10 cellular contexts compared by ENCODE assay signal in genomic region chr11:95711162-95711944, GRCh38.
DNase-seq lines count a peak whose midpoint lies in the region; ATAC-seq and TF ChIP-seq lines count a peak whose summit lies in the region.
"Had no signal": no experiment of that assay in that cellular context is flagged by ENCODE, and none has a peak within 500 bp of the region (broad histone marks: within the 10 kb centered on the region; RNA-seq: fewer than 3 reads in every experiment).

No MANE protein-coding gene starts in this region.

- H3K4me3 ChIP-seq in GM23338, result no peak overlapping the region

- H4K20me1 ChIP-seq in GM23338 (replicated peaks; ENCODE audit: insufficient read depth), result no peaks in the 10 kb centered on the region

- POLR2A ChIA-PET in activated CD8-positive, alpha-beta T cell treated with anti-CD3 and anti-CD28 coated beads for 36 hours (lab: Charles Lee), result interaction anchor here (0.6 to 1.4 kb wide), 5 partner anchors 9 to 424 kb away, joined by 3 to 4 read pairs (median 3); no protein-coding TSS in a partner anchor
- POLR2A ChIA-PET in activated CD8-positive, alpha-beta T cell treated with anti-CD3 and anti-CD28 coated beads, Interleukin-2, amount 10 ng/mL, durations not matched to agents 7 days and 5 days (lab: Charles Lee), result interaction anchor here (1.3 kb wide), 1 partner anchor 479 kb away, joined by 3 read pairs; no protein-coding TSS in a partner anchor
- POLR2A ChIA-PET in activated naive CD8-positive, alpha-beta T cell treated with anti-CD3 and anti-CD28 coated beads, Interleukin-2, amount 10 ng/mL, durations not matched to agents 7 days and 5 days (lab: Charles Lee), result no interaction called here

- CTCF ChIA-PET in activated CD8-positive, alpha-beta T cell treated with anti-CD3 and anti-CD28 coated beads for 36 hours (lab: Charles Lee), result interaction anchor here (0.6 to 15.3 kb wide), 7 partner anchors 12 to 643 kb away, joined by 3 to 294 read pairs (median 3); partner anchors contain the start of gene SESN3
- CTCF ChIA-PET in activated CD8-positive, alpha-beta T cell treated with anti-CD3 and anti-CD28 coated beads, Interleukin-2, amount 10 ng/mL, durations not matched to agents 7 days and 5 days (lab: Charles Lee), result interaction anchor here (0.8 to 15.2 kb wide), 8 partner anchors 31 to 555 kb away, joined by 3 to 362 read pairs (median 4); partner anchors contain the start of gene SESN3

- no peaks in the 10 kb centered on the region for H3F3A ChIP-seq in GM23338 (replicated peaks; ENCODE audit: low read depth)

- ATAC-seq in activated CD8-positive, alpha-beta T cell treated with anti-CD3 and anti-CD28 coated beads for 36 hours, result peak; percentile 44
- no peak for ATAC-seq in activated CD8-positive, alpha-beta T cell treated with anti-CD3 and anti-CD28 coated beads, Interleukin-2, amount 10 ng/mL, durations not matched to agents 7 days and 5 days
- ATAC-seq in HG02840 (IDR thresholded peaks at IDR 0.05; ENCODE audit: low FRiP score, unreplicated experiment) (peak; percentile 52), left cardiac atrium (no peak), GM23338 (no peak)
- ATAC-seq in activated naive CD8-positive, alpha-beta T cell treated with anti-CD3 and anti-CD28 coated beads, Interleukin-2, amount 10 ng/mL, durations not matched to agents 7 days and 5 days (ENCODE audit: low read depth), result no peak

- H3K27ac Mint-ChIP-seq in activated CD8-positive, alpha-beta T cell treated with anti-CD3 and anti-CD28 coated beads for 36 hours, result peak overlapping the region; percentile 77
- H3K27ac Mint-ChIP-seq in activated CD8-positive, alpha-beta T cell treated with anti-CD3 and anti-CD28 coated beads, Interleukin-2, amount 10 ng/mL, durations not matched to agents 7 days and 5 days, result no peak overlapping the region
- H3K27ac Mint-ChIP-seq in activated naive CD8-positive, alpha-beta T cell treated with anti-CD3 and anti-CD28 coated beads, Interleukin-2, amount 10 ng/mL, durations not matched to agents 7 days and 5 days, result peak overlapping the region; percentile 44
- peak overlapping the region; percentile 85 for H3K27ac Mint-ChIP-seq in stimulated activated naive CD8-positive, alpha-beta T cell treated with anti-CD3 and anti-CD28 coated beads, Interleukin-15, Interleukin-2, amounts not matched to agents 100 ng/mL and 50 ng/mL, for 24 hours
- H3K27ac Mint-ChIP-seq in endothelial cell (ENCODE audit: unreplicated experiment), result no peak overlapping the region
- H3K27ac Mint-ChIP-seq in GM23338, result no peak overlapping the region

- no peaks in the 10 kb centered on the region for H3K4me1 ChIP-seq in GM23338 (ENCODE audit: insufficient read depth)

- TF ChIP-seq CTCF in activated CD8-positive, alpha-beta T cell treated with anti-CD3 and anti-CD28 coated beads for 36 hours (IDR thresholded peaks at IDR 0.05), result no peak
- TF ChIP-seq CTCF in endothelial cell (IDR thresholded peaks at IDR 0.05; ENCODE audit: unreplicated experiment) (no peak), GM23338 (conservative IDR thresholded peaks at IDR 0.05; ENCODE audit: low read depth in 2 of 2) (no peak)

- no peaks in the 10 kb centered on the region for H3K27me3 ChIP-seq in GM23338 (ENCODE audit: insufficient read depth)

- H3K79me2 ChIP-seq in GM23338 (replicated peaks; ENCODE audit: insufficient read depth), result no peaks in the 10 kb centered on the region

- H3K4me2 ChIP-seq in GM23338, result no peak overlapping the region

- H3K36me3 Mint-ChIP-seq in activated CD8-positive, alpha-beta T cell treated with anti-CD3 and anti-CD28 coated beads for 36 hours (ENCODE audit: low read depth), result no peaks in the 10 kb centered on the region
- no peaks in the 10 kb centered on the region for H3K36me3 Mint-ChIP-seq in activated CD8-positive, alpha-beta T cell treated with anti-CD3 and anti-CD28 coated beads, Interleukin-2, amount 10 ng/mL, durations not matched to agents 7 days and 5 days (ENCODE audit: low read depth)
- H3K36me3 Mint-ChIP-seq in activated naive CD8-positive, alpha-beta T cell treated with anti-CD3 and anti-CD28 coated beads, Interleukin-2, amount 10 ng/mL, durations not matched to agents 7 days and 5 days, result peaks cover 1% of the 10 kb centered on the region
- no peaks in the 10 kb centered on the region for H3K36me3 Mint-ChIP-seq in stimulated activated naive CD8-positive, alpha-beta T cell treated with anti-CD3 and anti-CD28 coated beads, Interleukin-15, Interleukin-2, amounts not matched to agents 100 ng/mL and 50 ng/mL, for 24 hours (ENCODE audit: low read depth)
- H3K36me3 Mint-ChIP-seq in endothelial cell (ENCODE audit: low read depth, unreplicated experiment) (no peaks in the 10 kb centered on the region), GM23338 (ENCODE audit: low read depth) (no peaks in the 10 kb centered on the region)

- peak; percentile 35 for DNase-seq in activated CD8-positive, alpha-beta T cell treated with anti-CD3 and anti-CD28 coated beads for 36 hours
- no peak for DNase-seq in activated CD8-positive, alpha-beta T cell treated with anti-CD3 and anti-CD28 coated beads, Interleukin-2, amount 10 ng/mL, durations not matched to agents 7 days and 5 days
- DNase-seq in activated naive CD8-positive, alpha-beta T cell treated with anti-CD3 and anti-CD28 coated beads, Interleukin-2, amount 10 ng/mL, durations not matched to agents 7 days and 5 days, result no peak
- no peak for DNase-seq in left cardiac atrium
- no peak for DNase-seq in endothelial cell (ENCODE audit: low spot score)
- DNase-seq in GM23338 (ENCODE audit: low spot score), result no peak
- DNase-seq: activated CD8-positive, alpha-beta memory T cell treated with anti-CD3 and anti-CD28 coated beads, Interleukin-2, amount 50 U/mL, for 48 hours; RPMI8226 had no signal

- H3K27ac ChIP-seq in GM23338 (ENCODE audit: low read depth), result no peak overlapping the region

- intact Hi-C loops in activated CD8-positive, alpha-beta T cell treated with anti-CD3 and anti-CD28 coated beads for 36 hours (cut with micrococcal nuclease), result loop anchor here (10.0 kb wide), 1 partner anchor 367 kb away; no protein-coding TSS in a partner anchor
- intact Hi-C loops in left cardiac atrium (cut with DNase I), result no loop called here

- no peaks in the 10 kb centered on the region for H3K9me3 Mint-ChIP-seq in activated CD8-positive, alpha-beta T cell treated with anti-CD3 and anti-CD28 coated beads for 36 hours
- no peaks in the 10 kb centered on the region for H3K9me3 Mint-ChIP-seq in activated CD8-positive, alpha-beta T cell treated with anti-CD3 and anti-CD28 coated beads, Interleukin-2, amount 10 ng/mL, durations not matched to agents 7 days and 5 days (ENCODE audit: insufficient read depth)
- H3K9me3 Mint-ChIP-seq in activated naive CD8-positive, alpha-beta T cell treated with anti-CD3 and anti-CD28 coated beads, Interleukin-2, amount 10 ng/mL, durations not matched to agents 7 days and 5 days, result no peaks in the 10 kb centered on the region
- H3K9me3 Mint-ChIP-seq in stimulated activated naive CD8-positive, alpha-beta T cell treated with anti-CD3 and anti-CD28 coated beads, Interleukin-15, Interleukin-2, amounts not matched to agents 100 ng/mL and 50 ng/mL, for 24 hours, result no peaks in the 10 kb centered on the region
- H3K9me3 Mint-ChIP-seq in endothelial cell (ENCODE audit: unreplicated experiment) (no peaks in the 10 kb centered on the region), GM23338 (no peaks in the 10 kb centered on the region)

- H2AFZ ChIP-seq in GM23338, result no peak overlapping the region; the same call in 1 of the 2 replicates

- H3K4me3 Mint-ChIP-seq in activated CD8-positive, alpha-beta T cell treated with anti-CD3 and anti-CD28 coated beads for 36 hours, result peak overlapping the region; percentile 0
- H3K4me3 Mint-ChIP-seq in activated CD8-positive, alpha-beta T cell treated with anti-CD3 and anti-CD28 coated beads, Interleukin-2, amount 10 ng/mL, durations not matched to agents 7 days and 5 days, result no peak overlapping the region
- no peak overlapping the region for H3K4me3 Mint-ChIP-seq in activated naive CD8-positive, alpha-beta T cell treated with anti-CD3 and anti-CD28 coated beads, Interleukin-2, amount 10 ng/mL, durations not matched to agents 7 days and 5 days
- H3K4me3 Mint-ChIP-seq in stimulated activated naive CD8-positive, alpha-beta T cell treated with anti-CD3 and anti-CD28 coated beads, Interleukin-15, Interleukin-2, amounts not matched to agents 100 ng/mL and 50 ng/mL, for 24 hours, result peak overlapping the region; percentile 47
- H3K4me3 Mint-ChIP-seq in endothelial cell (ENCODE audit: unreplicated experiment) (no peak overlapping the region), GM23338 (no peak overlapping the region)

- no peaks in the 10 kb centered on the region for H3K36me3 ChIP-seq in GM23338 (ENCODE audit: insufficient read depth)

- no peaks in the 10 kb centered on the region for H3K9me2 ChIP-seq in GM23338 (ENCODE audit: insufficient read depth)

- peaks cover 36% of the 10 kb centered on the region for H3K4me1 Mint-ChIP-seq in activated CD8-positive, alpha-beta T cell treated with anti-CD3 and anti-CD28 coated beads for 36 hours (ENCODE audit: low read depth)
- H3K4me1 Mint-ChIP-seq in activated CD8-positive, alpha-beta T cell treated with anti-CD3 and anti-CD28 coated beads, Interleukin-2, amount 10 ng/mL, durations not matched to agents 7 days and 5 days (ENCODE audit: low read depth), result peaks cover 16% of the 10 kb centered on the region
- H3K4me1 Mint-ChIP-seq in activated naive CD8-positive, alpha-beta T cell treated with anti-CD3 and anti-CD28 coated beads, Interleukin-2, amount 10 ng/mL, durations not matched to agents 7 days and 5 days, result peaks cover 15% of the 10 kb centered on the region
- H3K4me1 Mint-ChIP-seq in stimulated activated naive CD8-positive, alpha-beta T cell treated with anti-CD3 and anti-CD28 coated beads, Interleukin-15, Interleukin-2, amounts not matched to agents 100 ng/mL and 50 ng/mL, for 24 hours (ENCODE audit: low read depth), result peaks cover 48% of the 10 kb centered on the region
- peaks cover 17% of the 10 kb centered on the region for H3K4me1 Mint-ChIP-seq in endothelial cell (ENCODE audit: unreplicated experiment)
- H3K4me1 Mint-ChIP-seq in GM23338, result peaks cover 5% of the 10 kb centered on the region; the same call in 2 of the 3 replicates

- H3K27me3 Mint-ChIP-seq in activated CD8-positive, alpha-beta T cell treated with anti-CD3 and anti-CD28 coated beads for 36 hours, result peaks cover 8% of the 10 kb centered on the region
- no peaks in the 10 kb centered on the region for H3K27me3 Mint-ChIP-seq in activated CD8-positive, alpha-beta T cell treated with anti-CD3 and anti-CD28 coated beads, Interleukin-2, amount 10 ng/mL, durations not matched to agents 7 days and 5 days (ENCODE audit: low read depth)
- H3K27me3 Mint-ChIP-seq in activated naive CD8-positive, alpha-beta T cell treated with anti-CD3 and anti-CD28 coated beads, Interleukin-2, amount 10 ng/mL, durations not matched to agents 7 days and 5 days, result no peaks in the 10 kb centered on the region
- H3K27me3 Mint-ChIP-seq in stimulated activated naive CD8-positive, alpha-beta T cell treated with anti-CD3 and anti-CD28 coated beads, Interleukin-15, Interleukin-2, amounts not matched to agents 100 ng/mL and 50 ng/mL, for 24 hours, result peaks cover 4% of the 10 kb centered on the region
- no peaks in the 10 kb centered on the region for H3K27me3 Mint-ChIP-seq in endothelial cell (ENCODE audit: unreplicated experiment)
- no peaks in the 10 kb centered on the region for H3K27me3 Mint-ChIP-seq in GM23338 (ENCODE audit: insufficient read depth, low read depth, poor library complexity)

TF ChIP-seq in GM23338, 12 proteins besides CTCF, POLR2A, EP300 and RAD21 (continues in another document):
- TF ChIP-seq CREB1 (CRISPR knock-in tag; IDR thresholded peaks at IDR 0.05; ENCODE audit: low read depth), result no peak

Comparison
In these comparisons a context has a peak if more than half of its experiments do, and no peak if none do; other contexts are left out.
1. ATAC-seq: peak in activated CD8-positive, alpha-beta T cell treated with anti-CD3 and anti-CD28 coated beads for 36 hours (single experiment) and HG02840 (single experiment); none in activated CD8-positive, alpha-beta T cell treated with anti-CD3 and anti-CD28 coated beads, Interleukin-2, amount 10 ng/mL, durations not matched to agents 7 days and 5 days (single experiment), activated naive CD8-positive, alpha-beta T cell treated with anti-CD3 and anti-CD28 coated beads, Interleukin-2, amount 10 ng/mL, durations not matched to agents 7 days and 5 days (single experiment), left cardiac atrium (0 of 2) and GM23338 (single experiment).
2. H3K27ac Mint-ChIP-seq: peak in activated CD8-positive, alpha-beta T cell treated with anti-CD3 and anti-CD28 coated beads for 36 hours (single experiment), activated naive CD8-positive, alpha-beta T cell treated with anti-CD3 and anti-CD28 coated beads, Interleukin-2, amount 10 ng/mL, durations not matched to agents 7 days and 5 days (single experiment) and stimulated activated naive CD8-positive, alpha-beta T cell treated with anti-CD3 and anti-CD28 coated beads, Interleukin-15, Interleukin-2, amounts not matched to agents 100 ng/mL and 50 ng/mL, for 24 hours (single experiment); none in activated CD8-positive, alpha-beta T cell treated with anti-CD3 and anti-CD28 coated beads, Interleukin-2, amount 10 ng/mL, durations not matched to agents 7 days and 5 days (single experiment), endothelial cell (single experiment) and GM23338 (single experiment).
3. H3K4me3 Mint-ChIP-seq: peak in activated CD8-positive, alpha-beta T cell treated with anti-CD3 and anti-CD28 coated beads for 36 hours (single experiment) and stimulated activated naive CD8-positive, alpha-beta T cell treated with anti-CD3 and anti-CD28 coated beads, Interleukin-15, Interleukin-2, amounts not matched to agents 100 ng/mL and 50 ng/mL, for 24 hours (single experiment); none in activated CD8-positive, alpha-beta T cell treated with anti-CD3 and anti-CD28 coated beads, Interleukin-2, amount 10 ng/mL, durations not matched to agents 7 days and 5 days (single experiment), activated naive CD8-positive, alpha-beta T cell treated with anti-CD3 and anti-CD28 coated beads, Interleukin-2, amount 10 ng/mL, durations not matched to agents 7 days and 5 days (single experiment), endothelial cell (single experiment) and GM23338 (single experiment).